In genomic region chr2:42793314-42794270, GRCh38 we compare ENCODE assay signal across 8 cellular contexts. TPM values are rescaled to one million over a fixed set of nuclear protein-coding genes. Genes with fewer than 3 reads are reported as not detected.
DNase-seq lines count a peak whose midpoint lies in the region; ATAC-seq, FAIRE-seq and TF ChIP-seq lines count a peak whose summit lies in the region.

No MANE protein-coding gene starts in this region.

- H3K36me3 ChIP-seq in BLaER1 treated with 17β-estradiol and CSF1 and Interleukin-3, amounts not matched to agents 10 nM and 100 nM, result no peaks in the 10 kb centered on the region
- H3K36me3 ChIP-seq in esophagus muscularis mucosa, result no peaks in the 10 kb centered on the region

- H3K27me3 ChIP-seq in BLaER1 treated with 17β-estradiol and CSF1 and Interleukin-3, amounts not matched to agents 10 nM and 100 nM, result peaks cover 41 to 55% (median 49%) of the 10 kb centered on the region in 11 experiments
- H3K27me3 ChIP-seq in esophagus muscularis mucosa, result no peaks in the 10 kb centered on the region

- peak overlapping the region; percentile 82 to 92 (median 85) for H3K4me3 Mint-ChIP-seq in nephron

- H4K20me1 ChIP-seq in BLaER1 treated with 17β-estradiol and CSF1 and Interleukin-3, amounts not matched to agents 10 nM and 100 nM, result peaks cover 0 to 4% (median 0%) of the 10 kb centered on the region in 11 experiments; a peak in 1 of 22 replicates

- H3K4me1 ChIP-seq in BLaER1 treated with 17β-estradiol and CSF1 and Interleukin-3, amounts not matched to agents 10 nM and 100 nM, result peaks cover 26 to 53% (median 46%) of the 10 kb centered on the region in 10 experiments
- H3K4me1 ChIP-seq in esophagus muscularis mucosa, result peaks cover 3 to 54% (median 44%) of the 10 kb centered on the region in 4 donors

- FAIRE-seq in urothelium cell line (lab: Jason Lieb, UNC), result no peak

- peak overlapping the region; percentile 50 to 71 (median 60) for H3K4me3 ChIP-seq in BLaER1 treated with 17β-estradiol and CSF1 and Interleukin-3, amounts not matched to agents 10 nM and 100 nM
- H3K4me3 ChIP-seq in esophagus muscularis mucosa, result peak overlapping the region; percentile 63 to 79 (median 68)

- ATAC-seq in HG03432 (IDR thresholded peaks at IDR 0.05; ENCODE audit: unreplicated experiment) (peak; percentile 1), HG03342 (IDR thresholded peaks at IDR 0.05; ENCODE audit: unreplicated experiment) (no peak), HG03039 (IDR thresholded peaks at IDR 0.05; ENCODE audit: unreplicated experiment) (no peak)

- DNase-seq in esophagus muscularis mucosa (ENCODE audit: extremely low spot score) (no peak), DMS53 treated with DMSO at 0.1 percent for 48 hours (lab: John Stamatoyannopoulos, UW; ENCODE audit: unreplicated experiment) (no peak), urothelium cell line (ENCODE audit: low spot score) (no peak)

- peaks cover 8% of the 10 kb centered on the region for H3K27me3 Mint-ChIP-seq in nephron (ENCODE audit: low read depth)

- H3K9ac ChIP-seq in BLaER1 treated with 17β-estradiol and CSF1 and Interleukin-3, amounts not matched to agents 10 nM and 100 nM, result peak overlapping the region; percentile 44 to 78 (median 72); a peak in 21 of 22 replicates

- TF ChIP-seq POLR2A in esophagus muscularis mucosa (IDR thresholded peaks at IDR 0.05; ENCODE audit: low read depth), result no peak

- peaks cover 18% of the 10 kb centered on the region for H3K36me3 Mint-ChIP-seq in nephron (ENCODE audit: low read depth)

- 44% methylated on average over 24 of the region's 24 CpGs for WGBS in esophagus muscularis mucosa

- H3K4me2 ChIP-seq in BLaER1 treated with 17β-estradiol and CSF1 and Interleukin-3, amounts not matched to agents 10 nM and 100 nM, result peak overlapping the region; percentile 78 to 96 (median 92)

- no peaks in the 10 kb centered on the region for H3K9me3 Mint-ChIP-seq in nephron

- H3K27ac Mint-ChIP-seq in nephron, result peak overlapping the region; percentile 98 to 99 (median 99)

- H3K9me3 ChIP-seq in BLaER1 treated with 17β-estradiol and CSF1 and Interleukin-3, amounts not matched to agents 10 nM and 100 nM (replicated peaks in 1 of 11), result peaks cover 0 to 16% (median 0%) of the 10 kb centered on the region in 11 experiments; a peak in 4 of 22 replicates
- no peaks in the 10 kb centered on the region for H3K9me3 ChIP-seq in esophagus muscularis mucosa

- peak overlapping the region in 7 of 11 experiments; percentile 49 to 76 (median 61); a peak in 12 of 22 replicates for H3K27ac ChIP-seq in BLaER1 treated with 17β-estradiol and CSF1 and Interleukin-3, amounts not matched to agents 10 nM and 100 nM
- H3K27ac ChIP-seq in esophagus muscularis mucosa (replicated peaks in 1 of 4), result peak overlapping the region; percentile 82 to 94 (median 90)

- TF ChIP-seq CTCF in esophagus muscularis mucosa (IDR thresholded peaks at IDR 0.05) (no peak), nephron (IDR thresholded peaks at IDR 0.05; ENCODE audit: unreplicated experiment in 3 of 3) (no peak)

- no peak for TF ChIP-seq EP300 in esophagus muscularis mucosa (IDR thresholded peaks at IDR 0.05)

- intact Hi-C loops in esophagus muscularis mucosa (cut with DNase I), result no loop called here

- H3K4me1 Mint-ChIP-seq in nephron, result peaks cover 62% of the 10 kb centered on the region

RNA-seq across cellular contexts. Expression of gene HAAO, which starts 1.2 kb away (rescaled TPM):
- total RNA-seq in esophagus muscularis mucosa, result 1 to 10 TPM; 2.9 to 4.8 (median 4.0) TPM

RNA-seq across cellular contexts. Expression of gene OXER1, which starts 29.7 kb away (rescaled TPM):
- 1 to 10 TPM in 1 of 4 donors, under 1 TPM in 3; 0.42 to 1.3 (median 0.61) TPM for total RNA-seq in esophagus muscularis mucosa
